In genomic region chr5:32736842-32737241, GRCh38 we compare ENCODE assay signal across 25 cellular contexts.
"Had no signal": no experiment of that assay in that cellular context is flagged by ENCODE, and none has a peak within 500 bp of the region (broad histone marks: within the 10 kb centered on the region; RNA-seq: fewer than 3 reads in every experiment).

No MANE protein-coding gene starts in this region.

- H3K79me2 ChIP-seq: hepatocyte had no signal

- H3K27ac ChIP-seq: hepatocyte, neural progenitor cell, neutrophil, ovary, skin epidermis, suprapubic skin, thoracic aorta, tibial artery, upper lobe of right lung had no signal

- H3K4me1 ChIP-seq: neural progenitor cell, suprapubic skin, upper lobe of right lung had no signal

- H2AFZ ChIP-seq: hepatocyte, neural progenitor cell had no signal

- H3K9me3 ChIP-seq: neutrophil, ovary, suprapubic skin, thoracic aorta, tibial artery, upper lobe of right lung had no signal

- H3K27me3 ChIP-seq: hepatocyte, neural progenitor cell, ovary, suprapubic skin, tibial artery, upper lobe of right lung had no signal

- ATAC-seq: left lobe of liver, natural killer cell, right cardiac atrium, sciatic nerve, upper lobe of right lung had no signal

- H3K4me2 ChIP-seq: hepatocyte, neural progenitor cell had no signal

- H3K4me3 ChIP-seq: hepatocyte, lung, neural progenitor cell, ovary, skin epidermis, suprapubic skin, thoracic aorta, tibial artery, upper lobe of right lung had no signal

- H3K36me3 ChIP-seq: neural progenitor cell, neutrophil, ovary, suprapubic skin, upper lobe of right lung had no signal

- DNase-seq: islet precursor cell; mesendoderm; naive B cell; natural killer cell; nephron progenitor cell; occipital lobe; ovary; right cardiac atrium; stimulated activated CD4-positive, alpha-beta T cell treated with anti-CD3 and anti-CD28 coated beads, Interleukin-12 subunit alpha, Interleukin-12 subunit beta, amount 100 ng/mL, for 4 hours; stimulated activated CD4-positive, alpha-beta T cell treated with anti-CD3 and anti-CD28 coated beads, Interleukin-15, amount 100 ng/mL, for 24 hours; stimulated activated CD4-positive, alpha-beta T cell treated with anti-CD3 and anti-CD28 coated beads, Interleukin-2, amount 100 ng/mL, for 24 hours; stimulated activated CD4-positive, alpha-beta T cell treated with anti-CD3 and anti-CD28 coated beads, Interleukin-4, amount 100 ng/mL, for 1 hour; stimulated activated naive CD4-positive, alpha-beta T cell; tibial artery; trophoblast cell; upper lobe of right lung had no signal
